In genomic region chr6:121826156-121826810, GRCh38 we compare ENCODE assay signal across 11 cellular contexts.
DNase-seq lines count a peak whose midpoint lies in the region; ATAC-seq and TF ChIP-seq lines count a peak whose summit lies in the region.
"Had no signal": no experiment of that assay in that cellular context is flagged by ENCODE, and none has a peak within 500 bp of the region (broad histone marks: within the 10 kb centered on the region; RNA-seq: fewer than 3 reads in every experiment).

No MANE protein-coding gene starts in this region.

- H3K9me3 ChIP-seq in HUES48 (ENCODE audit: control insufficient read depth, insufficient read depth, low read length) (no peaks in the 10 kb centered on the region), lung (ENCODE audit: control insufficient read depth in 2 of 2, insufficient read depth in 1 of 2, low read length in 1 of 2) (no peaks in the 10 kb centered on the region)
- H3K9me3 ChIP-seq: vagina had no signal

- peak overlapping the region; percentile 17 for H3K27ac ChIP-seq in HUES48 (ENCODE audit: low read depth, low read length)
- H3K27ac ChIP-seq in brain microvascular endothelial cell = peak overlapping the region; percentile 31
- H3K27ac ChIP-seq in lung (ENCODE audit: low read depth in 1 of 2, low read length in 1 of 2) = no peak overlapping the region
- H3K27ac ChIP-seq: vagina had no signal

- H3K36me3 ChIP-seq in HUES48 (ENCODE audit: control insufficient read depth, insufficient read depth, low read length) (no peaks in the 10 kb centered on the region), brain microvascular endothelial cell (replicated peaks) (no peaks in the 10 kb centered on the region), lung (ENCODE audit: control insufficient read depth in 2 of 2, insufficient read depth in 2 of 2, low read length in 2 of 2) (no peaks in the 10 kb centered on the region)
- H3K36me3 ChIP-seq: vagina had no signal

- peak; percentile 29 for DNase-seq in Caki2 (ENCODE audit: low read depth)
- peak; percentile 92 for DNase-seq in brain microvascular endothelial cell
- no peak for DNase-seq in lung (ENCODE audit: low spot score)
- DNase-seq in posterior cingulate gyrus = no peak
- no peak for DNase-seq in activated effector memory CD4-positive, alpha-beta T cell treated with Interleukin-2 at 50 U/mL for 16 hours
- DNase-seq in HuH-7.5 (ENCODE audit: low spot score) = no peak
- DNase-seq: DMS153, T-cell had no signal

- ATAC-seq in lung (ENCODE audit: insufficient read depth, low FRiP score) (peak; percentile 61), GM19035 (IDR thresholded peaks at IDR 0.05; ENCODE audit: unreplicated experiment) (no peak)
- ATAC-seq: T-cell had no signal

- intact Hi-C loops in posterior cingulate gyrus (cut with DNase I) = no loop called here

- in situ Hi-C loops in Caki2 (cut with HindIII; ENCODE audit: low pct_unique_long_range_greater_than_20kb, low sequenced_read_pairs) = no loop called here
- in situ Hi-C loops in brain microvascular endothelial cell (cut with HindIII; ENCODE audit: low pct_ligation_motif_present, low sequenced_read_pairs) = no loop called here

- WGBS in lung, 2 donors = 73 to 81% methylated on average over 4 of the region's 4 CpGs

- no peaks in the 10 kb centered on the region for H3K27me3 ChIP-seq in HUES48 (ENCODE audit: control insufficient read depth, insufficient read depth, low read length)
- H3K27me3 ChIP-seq in brain microvascular endothelial cell (replicated peaks) = no peaks in the 10 kb centered on the region
- no peaks in the 10 kb centered on the region for H3K27me3 ChIP-seq in lung (ENCODE audit: control insufficient read depth, insufficient read depth)
- H3K27me3 ChIP-seq: vagina had no signal

- peaks cover 37% of the 10 kb centered on the region for H3K4me1 ChIP-seq in HUES48 (ENCODE audit: control insufficient read depth, insufficient read depth, low read length)
- peaks cover 3 to 8% of the 10 kb centered on the region in 2 donors for H3K4me1 ChIP-seq in lung (ENCODE audit: control insufficient read depth in 2 of 2, insufficient read depth in 2 of 2, low read length in 2 of 2)
- H3K4me1 ChIP-seq: vagina had no signal

- H3K9ac ChIP-seq in HUES48 (ENCODE audit: low read depth, low read length) = no peak overlapping the region

- TF ChIP-seq CTCF in brain microvascular endothelial cell (IDR thresholded peaks at IDR 0.05; ENCODE audit: low read depth, low read length, missing control alignments) (no peak), lung (IDR thresholded peaks at IDR 0.05; ENCODE audit: control extremely low read depth, extremely low read depth) (no peak)

- no peak overlapping the region for H3K4me3 ChIP-seq in HUES48 (ENCODE audit: low read depth, low read length)
- no peak overlapping the region for H3K4me3 ChIP-seq in brain microvascular endothelial cell (ENCODE audit: low read depth, low read length)
- H3K4me3 ChIP-seq in lung = no peak overlapping the region
- H3K4me3 ChIP-seq: vagina had no signal

Comparison
In these comparisons a context has a peak if more than half of its experiments do, and no peak if none do; other contexts are left out.
1. DNase-seq: peak in Caki2 (single experiment) and brain microvascular endothelial cell (single experiment); none in lung (single experiment), posterior cingulate gyrus (0 of 10), activated effector memory CD4-positive, alpha-beta T cell treated with Interleukin-2 at 50 U/mL for 16 hours (single experiment) and HuH-7.5 (single experiment).
2. H3K27ac ChIP-seq: peak in HUES48 (single experiment) and brain microvascular endothelial cell (single experiment); none in lung (0 of 2).